In the genomic region with DNA sequence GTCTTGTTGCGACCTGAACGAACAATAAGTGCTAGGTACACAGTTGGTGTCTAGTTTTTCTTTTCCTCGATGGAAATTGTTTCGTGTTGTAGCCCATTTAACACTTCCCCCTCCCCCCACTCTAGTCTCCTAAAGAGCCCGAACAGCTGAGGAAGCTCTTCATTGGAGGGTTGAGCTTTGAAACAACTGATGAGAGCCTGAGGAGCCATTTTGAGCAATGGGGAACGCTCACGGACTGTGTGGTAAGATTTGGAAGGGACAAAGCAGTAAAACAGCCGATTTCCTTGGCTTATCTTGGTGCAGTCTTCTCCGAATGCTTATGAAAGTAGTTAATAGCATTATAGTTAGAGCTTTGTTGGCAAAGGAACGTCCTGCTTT, we compare ENCODE assay signal across 9 cellular contexts. TPM values are rescaled to one million over a fixed set of nuclear protein-coding genes. Genes with fewer than 3 reads are reported as not detected.
DNase-seq lines count a peak whose midpoint lies in the region; ATAC-seq and TF ChIP-seq lines count a peak whose summit lies in the region.
"Not testable (repeated sequence)": the region's sequence is repeated elsewhere in the genome, so short reads cannot be mapped to it uniquely, and the experiment has no call there.
"Had no signal": no experiment of that assay in that cellular context is flagged by ENCODE, and none has a peak within 500 bp of the region (broad histone marks: within the 10 kb centered on the region; RNA-seq: fewer than 3 reads in every experiment).

No MANE protein-coding gene starts in this region.

- H4K8ac ChIP-seq in IMR-90 (ENCODE audit: low read depth in 2 of 2, low read length in 2 of 2) = peak overlapping the region; percentile 93 to 94

- H3K9me3 Mint-ChIP-seq in CD8-positive, alpha-beta memory T cell = not testable (repeated sequence)

- H3K4me1 ChIP-seq in CD8-positive, alpha-beta memory T cell (ENCODE audit: insufficient read depth, low read length) = peaks cover 67% of the 10 kb centered on the region
- not testable (repeated sequence) for H3K4me1 ChIP-seq in IMR-90 (ENCODE audit: control insufficient read depth, insufficient read depth, low read length)
- peaks cover 29 to 79% (median 46%) of the 10 kb centered on the region in 3 donors for H3K4me1 ChIP-seq in gastroesophageal sphincter
- H3K4me1 ChIP-seq in lower lobe of right lung = peaks cover 71% of the 10 kb centered on the region
- peaks cover 48% of the 10 kb centered on the region for H3K4me1 ChIP-seq in rectal smooth muscle tissue (ENCODE audit: control insufficient read depth, insufficient read depth, low read length)
- H3K4me1 ChIP-seq in upper lobe of left lung = peaks cover 61 to 69% (median 64%) of the 10 kb centered on the region in 4 donors

- H2AK5ac ChIP-seq in IMR-90 (ENCODE audit: low read depth, low read length) = peak overlapping the region; percentile 96

- ATAC-seq in IMR-90 (ENCODE audit: low read depth); gastroesophageal sphincter; lower lobe of right lung; upper lobe of left lung (ENCODE audit: low FRiP score in 2 of 2): not testable (repeated sequence)

- H3K23ac ChIP-seq in IMR-90 (ENCODE audit: low read depth, low read length) = peak overlapping the region; percentile 99

- H2AK9ac ChIP-seq in IMR-90 (replicated peaks; ENCODE audit: low read depth, low read length, poor library complexity) = peak overlapping the region; percentile 99

- peak overlapping the region; percentile 66 for H2AFZ ChIP-seq in IMR-90 (replicated peaks; ENCODE audit: low read length, poor library complexity)

- TF ChIP-seq EP300 in gastroesophageal sphincter (IDR thresholded peaks at IDR 0.05); upper lobe of left lung (IDR thresholded peaks at IDR 0.05): not testable (repeated sequence)

- peaks cover 6 to 52% (median 7%) of the 10 kb centered on the region in 3 donors for H3K4me1 Mint-ChIP-seq in CD8-positive, alpha-beta memory T cell

- TF ChIP-seq POLR2A in IMR-90 (IDR thresholded peaks at IDR 0.05; ENCODE audit: low read depth, low read length); gastroesophageal sphincter (IDR thresholded peaks at IDR 0.05); upper lobe of left lung (IDR thresholded peaks at IDR 0.05): not testable (repeated sequence)

- H2BK15ac ChIP-seq in IMR-90 (ENCODE audit: low read depth, low read length) = not testable (repeated sequence)

- H3K14ac ChIP-seq in IMR-90 (replicated peaks; ENCODE audit: low read depth, low read length) = peak overlapping the region; percentile 98

- peak overlapping the region; percentile 92 for H3K4me3 ChIP-seq in CD8-positive, alpha-beta memory T cell (ENCODE audit: low read length)
- H3K4me3 ChIP-seq in IMR-90 (ENCODE audit: insufficient read depth, low read depth, low read length) = peak overlapping the region; percentile 63
- H3K4me3 ChIP-seq in SK-N-MC = peak overlapping the region; percentile 100
- H3K4me3 ChIP-seq in gastroesophageal sphincter = peak overlapping the region; percentile 63 to 98
- peak overlapping the region; percentile 95 for H3K4me3 ChIP-seq in lower lobe of right lung
- peak overlapping the region; percentile 96 for H3K4me3 ChIP-seq in rectal smooth muscle tissue (ENCODE audit: low read length)
- peak overlapping the region; percentile 69 to 82 (median 76) for H3K4me3 ChIP-seq in upper lobe of left lung

- H3K27me3 ChIP-seq in CD8-positive, alpha-beta memory T cell (ENCODE audit: insufficient read depth, low read length, poor library complexity, severe bottlenecking); IMR-90 (ENCODE audit: control insufficient read depth, insufficient read depth, low read length); gastroesophageal sphincter; lower lobe of right lung (ENCODE audit: low read depth); rectal smooth muscle tissue (ENCODE audit: control insufficient read depth, insufficient read depth, low read length); upper lobe of left lung: not testable (repeated sequence)

- H3K4me3 Mint-ChIP-seq in CD8-positive, alpha-beta memory T cell = not testable (repeated sequence)

- H3K36me3 Mint-ChIP-seq in CD8-positive, alpha-beta memory T cell = peaks cover 0 to 32% (median 21%) of the 10 kb centered on the region in 3 donors

- H3K27ac ChIP-seq in CD8-positive, alpha-beta memory T cell (ENCODE audit: low read depth, low read length) = peak overlapping the region; percentile 92
- peak overlapping the region; percentile 82 for H3K27ac ChIP-seq in IMR-90 (ENCODE audit: insufficient read depth, low read length)
- H3K27ac ChIP-seq in SK-N-MC = peak overlapping the region; percentile 100
- peak overlapping the region; percentile 100 for H3K27ac ChIP-seq in cingulate gyrus (ENCODE audit: low read depth, low read length)
- H3K27ac ChIP-seq in gastroesophageal sphincter = peak overlapping the region; percentile 86 to 96 (median 93)
- H3K27ac ChIP-seq in lower lobe of right lung = peak overlapping the region; percentile 92
- H3K27ac ChIP-seq in rectal smooth muscle tissue (ENCODE audit: low read depth, low read length) = peak overlapping the region; percentile 99
- H3K27ac ChIP-seq in upper lobe of left lung = peak overlapping the region; percentile 92 to 95 (median 94)

- H3K18ac ChIP-seq in IMR-90 (ENCODE audit: low read depth, low read length) = peak overlapping the region; percentile 51

- H3K9me1 ChIP-seq in IMR-90 (ENCODE audit: insufficient read depth, low read length) = not testable (repeated sequence)

- DNase-seq in CD8-positive, alpha-beta memory T cell; IMR-90; SK-N-MC (ENCODE audit: low read depth, low spot score); lower lobe of right lung; upper lobe of left lung: not testable (repeated sequence)

- dilution Hi-C loops in IMR-90 (cut with HindIII; ENCODE audit: low sequenced_read_pairs, unreplicated experiment) = not testable (repeated sequence)

- peaks cover 49% of the 10 kb centered on the region for H3K36me3 ChIP-seq in CD8-positive, alpha-beta memory T cell (ENCODE audit: insufficient read depth, low read length)
- H3K36me3 ChIP-seq in IMR-90 (ENCODE audit: control insufficient read depth, insufficient read depth, low read length) (peaks cover 32% of the 10 kb centered on the region), SK-N-MC (ENCODE audit: insufficient read depth, low read length) (peaks cover 79% of the 10 kb centered on the region), gastroesophageal sphincter (peaks cover 18 to 49% of the 10 kb centered on the region in 2 donors), lower lobe of right lung (peaks cover 50% of the 10 kb centered on the region), rectal smooth muscle tissue (ENCODE audit: control insufficient read depth, insufficient read depth, low read length) (peaks cover 28% of the 10 kb centered on the region), upper lobe of left lung (peaks cover 35 to 52% (median 36%) of the 10 kb centered on the region in 4 donors)

- H3K4ac ChIP-seq in IMR-90 (ENCODE audit: low read depth, low read length) = peak overlapping the region; percentile 96

- peak overlapping the region; percentile 82 for H4K5ac ChIP-seq in IMR-90 (ENCODE audit: low read depth, low read length)

- POLR2A ChIA-PET in CD8-positive, alpha-beta memory T cell (lab: Charles Lee) = interaction anchor here (0.6 to 2.5 kb wide), 9 partner anchors 17 to 658 kb away, joined by 3 to 29 read pairs (median 3); partner anchors contain the start of genes CALCOCO1 and COPZ1
- POLR2A ChIA-PET in IMR-90 (lab: Charles Lee; ENCODE audit: unreplicated experiment) = interaction anchor here (0.6 to 0.8 kb wide), 3 partner anchors 20 to 1940 kb away, joined by 3 to 4 read pairs (median 3); no protein-coding TSS in a partner anchor

- H3K4me2 ChIP-seq in IMR-90 (ENCODE audit: low read depth, low read length) = peak overlapping the region; percentile 86

- peak overlapping the region; percentile 75 for H2BK5ac ChIP-seq in IMR-90 (ENCODE audit: low read depth, low read length, poor library complexity, severe bottlenecking)

- not testable (repeated sequence) for TF ChIP-seq CTCF in IMR-90 (conservative IDR thresholded peaks at IDR 0.05; ENCODE audit: low read depth, low read length); gastroesophageal sphincter (IDR thresholded peaks at IDR 0.05); lower lobe of right lung (IDR thresholded peaks at IDR 0.05); upper lobe of left lung (IDR thresholded peaks at IDR 0.05)

- H3K56ac ChIP-seq in IMR-90 (ENCODE audit: extremely low read depth, insufficient read depth, low read length) = peak overlapping the region; percentile 97

- intact Hi-C loops in IMR-90 (cut with micrococcal nuclease); lower lobe of right lung (cut with DNase I): not testable (repeated sequence)

- peaks cover 60% of the 10 kb centered on the region for H4K20me1 ChIP-seq in IMR-90 (ENCODE audit: insufficient read depth, low read length)

- H3K9ac ChIP-seq in IMR-90 (ENCODE audit: low read depth, low read length) (peak overlapping the region; percentile 93), SK-N-MC (ENCODE audit: insufficient read length) (peak overlapping the region; percentile 100), rectal smooth muscle tissue (ENCODE audit: low read length) (peak overlapping the region; percentile 88)

- H3K27ac Mint-ChIP-seq in CD8-positive, alpha-beta memory T cell = not testable (repeated sequence)

- CTCF ChIA-PET in CD8-positive, alpha-beta memory T cell (lab: Charles Lee) = interaction anchor here (0.7 to 2.9 kb wide), 4 partner anchors 8 to 43 kb away, joined by 3 to 9 read pairs (median 4); partner anchors contain the start of gene COPZ1
- CTCF ChIA-PET in IMR-90 (lab: Yijun Ruan, JAX) = not testable (repeated sequence)

- H3K27me3 Mint-ChIP-seq in CD8-positive, alpha-beta memory T cell = not testable (repeated sequence)

- in situ Hi-C loops in IMR-90 (cut with MboI; ENCODE audit: low sequenced_read_pairs) = not testable (repeated sequence)

- peaks cover 6 to 39% of the 10 kb centered on the region in 2 experiments for H3K79me1 ChIP-seq in IMR-90 (ENCODE audit: low read depth in 1 of 2, low read length in 2 of 2)

- 0% methylated on average over 4 of the region's 10 CpGs; no CpG with 5 or more reads in 1 of the 2 experiments for WGBS in IMR-90 (ENCODE audit: extremely low coverage in 2 of 2, insufficient read length in 1 of 2), 2 experiments
- 0% methylated on average over 1 to 9 of the region's 10 CpGs for WGBS in gastroesophageal sphincter (ENCODE audit: low coverage in 1 of 2), 2 donors
- whole genome bisulfite sequencing in upper lobe of left lung, 2 donors = 0 to 1% methylated on average over 10 of the region's 10 CpGs

- TF ChIP-seq RAD21 in IMR-90 (IDR thresholded peaks at IDR 0.05; ENCODE audit: low read length) = not testable (repeated sequence)

- H4K91ac ChIP-seq in IMR-90 (ENCODE audit: insufficient read depth, low read depth, low read length) = peak overlapping the region; percentile 94

- H3K9me3 ChIP-seq in CD8-positive, alpha-beta memory T cell (ENCODE audit: low read length); IMR-90 (ENCODE audit: control insufficient read depth, insufficient read depth, low read length); SK-N-MC (ENCODE audit: low read depth, low read length); gastroesophageal sphincter; lower lobe of right lung; upper lobe of left lung: not testable (repeated sequence)

- not testable (repeated sequence) for H2BK20ac ChIP-seq in IMR-90 (ENCODE audit: low read depth, low read length)

- not testable (repeated sequence) for BruUV-seq in IMR-90 (replicated peaks; lab: Mats Ljungman, UMichigan)

- peak overlapping the region; percentile 24; the same call in 1 of the 2 replicates for H2BK120ac ChIP-seq in IMR-90 (ENCODE audit: low read depth, low read length)

RNA-seq across cellular contexts. Expression of gene HNRNPA1, which starts 0.7 kb away (rescaled TPM):
- total RNA-seq in CD8-positive, alpha-beta memory T cell = 1,000 to 10,000 TPM; 1,970 to 2,000 TPM
- 822 TPM for polyA plus RNA-seq in CD8-positive, alpha-beta memory T cell
- total RNA-seq in IMR-90 (2012; rRNA removed) (1,291 and 1,409 TPM in 2 replicates), gastroesophageal sphincter (100 to 1,000 TPM; 250 to 459 (median 349) TPM), lower lobe of right lung (598 TPM), upper lobe of left lung (100 to 1,000 TPM; 255 to 870 (median 475) TPM)
- polyA plus RNA-seq in IMR-90 (2012; rRNA removed) = 631 and 747 TPM in 2 replicates
- 536 and 830 TPM in 2 replicates for polyA plus RNA-seq in IMR-90 (2012; cell fraction: cytosol; rRNA removed)
- polyA plus RNA-seq in IMR-90 (2012; cell fraction: nucleus; rRNA removed; ENCODE audit: low replicate concordance) = 116 and 626 TPM in 2 replicates

RNA-seq across cellular contexts. Expression of gene CBX5, which starts 1.3 kb away (rescaled TPM):
- 10 to 100 TPM; 82.0 to 87.8 TPM for total RNA-seq in CD8-positive, alpha-beta memory T cell
- 19.2 TPM for polyA plus RNA-seq in CD8-positive, alpha-beta memory T cell
- total RNA-seq in IMR-90 (2012; rRNA removed) = 40.9 and 66.9 TPM in 2 replicates
- polyA plus RNA-seq in IMR-90 (2012; rRNA removed) = 15.3 and 18.0 TPM in 2 replicates
- polyA plus RNA-seq in IMR-90 (2012; cell fraction: cytosol; rRNA removed) = 3.8 and 5.5 TPM in 2 replicates
- 2.4 and 10.2 TPM in 2 replicates for polyA plus RNA-seq in IMR-90 (2012; cell fraction: nucleus; rRNA removed; ENCODE audit: low replicate concordance)
- total RNA-seq in gastroesophageal sphincter = 10 to 100 TPM; 32.5 to 62.4 (median 49.3) TPM
- total RNA-seq in lower lobe of right lung = 50.1 TPM
- total RNA-seq in upper lobe of left lung = 10 to 100 TPM; 15.5 to 48.2 (median 36.1) TPM

RNA-seq across cellular contexts. Expression of gene NFE2, which starts 19.6 kb away (rescaled TPM):
- total RNA-seq in CD8-positive, alpha-beta memory T cell = not detected
- polyA plus RNA-seq in CD8-positive, alpha-beta memory T cell = not detected
- total RNA-seq in IMR-90 (2012; rRNA removed) (0.18 and 0.28 TPM in 2 replicates), gastroesophageal sphincter (1 to 10 TPM in 1 of 4 donors, under 1 TPM in 2, not detected in 1; 0.37 to 1.6 (median 0.77) TPM), lower lobe of right lung (13.5 TPM), upper lobe of left lung (10 to 100 TPM in 2 of 6 donors, 1 to 10 TPM in 4; 2.7 to 16.8 (median 9.3) TPM)
- polyA plus RNA-seq in IMR-90 (2012; rRNA removed) = 0.17 and 0.32 TPM in 2 replicates
- 0.39 and 0.62 TPM in 2 replicates for polyA plus RNA-seq in IMR-90 (2012; cell fraction: cytosol; rRNA removed)
- 0.17 and 0.46 TPM in 2 replicates for polyA plus RNA-seq in IMR-90 (2012; cell fraction: nucleus; rRNA removed; ENCODE audit: low replicate concordance)
- total RNA-seq: activated CD8-positive, alpha-beta T cell treated with anti-CD3 and anti-CD28 coated beads, Interleukin-2, amount 10 ng/mL, durations not matched to agents 7 days and 5 days had no signal

RNA-seq across cellular contexts. Expression of gene COPZ1, which starts 43.7 kb away (rescaled TPM):
- total RNA-seq in CD8-positive, alpha-beta memory T cell = 100 to 1,000 TPM; 112 to 115 TPM
- polyA plus RNA-seq in CD8-positive, alpha-beta memory T cell = 158 TPM
- total RNA-seq in IMR-90 (2012; rRNA removed) (262 and 382 TPM in 2 replicates), gastroesophageal sphincter (100 to 1,000 TPM in 1 of 4 donors, 10 to 100 TPM in 3; 47.0 to 138 (median 57.5) TPM), lower lobe of right lung (129 TPM), upper lobe of left lung (100 to 1,000 TPM in 3 of 6 donors, 10 to 100 TPM in 3; 55.5 to 132 (median 96.7) TPM)
- polyA plus RNA-seq in IMR-90 (2012; rRNA removed) = 157 and 187 TPM in 2 replicates
- 73.8 and 80.0 TPM in 2 replicates for polyA plus RNA-seq in IMR-90 (2012; cell fraction: cytosol; rRNA removed)
- 22.8 and 109 TPM in 2 replicates for polyA plus RNA-seq in IMR-90 (2012; cell fraction: nucleus; rRNA removed; ENCODE audit: low replicate concordance)
